In genomic region chr20:62233684-62234083, GRCh38 we compare ENCODE assay signal across 20 cellular contexts. TPM values are rescaled to one million over a fixed set of nuclear protein-coding genes. Genes with fewer than 3 reads are reported as not detected.
"Had no signal": no experiment of that assay in that cellular context is flagged by ENCODE, and none has a peak within 500 bp of the region (broad histone marks: within the 10 kb centered on the region; RNA-seq: fewer than 3 reads in every experiment).

No MANE protein-coding gene starts in this region.

- FAIRE-seq: keratinocyte had no signal

- DNase-seq: activated CD4-positive, alpha-beta T cell treated with anti-CD3 and anti-CD28 coated beads, Interleukin-2, amount 10 ng/mL, durations not matched to agents 7 days and 5 days; activated CD8-positive, alpha-beta T cell treated with anti-CD3 and anti-CD28 coated beads, Interleukin-2, amount 10 ng/mL, durations not matched to agents 7 days and 5 days; activated naive CD4-positive, alpha-beta T cell treated with anti-CD3 and anti-CD28 coated beads for 36 hours; activated T-cell treated with anti-CD3 and anti-CD28 coated beads, Interleukin-2, amount 50 U/mL, for 4 hours; foreskin melanocyte; glutamatergic neuron; mammary epithelial cell; stimulated activated naive CD8-positive, alpha-beta T cell treated with anti-CD3 and anti-CD28 coated beads, Interleukin-15, Interleukin-2, amounts not matched to agents 100 U/mL and 50 U/mL, for 24 hours; T-helper 2 cell; uterus had no signal

- H3K27ac ChIP-seq: ascending aorta, coronary artery, tibial nerve, uterus had no signal

- H3K27me3 Mint-ChIP-seq: activated CD4-positive, alpha-beta T cell treated with anti-CD3 and anti-CD28 coated beads, Interleukin-2, amount 10 ng/mL, durations not matched to agents 7 days and 5 days had no signal

- H3K27ac Mint-ChIP-seq: activated CD4-positive, alpha-beta T cell treated with anti-CD3 and anti-CD28 coated beads, Interleukin-2, amount 10 ng/mL, durations not matched to agents 7 days and 5 days; activated CD8-positive, alpha-beta T cell treated with anti-CD3 and anti-CD28 coated beads, Interleukin-2, amount 10 ng/mL, durations not matched to agents 7 days and 5 days; activated naive CD4-positive, alpha-beta T cell treated with anti-CD3 and anti-CD28 coated beads for 36 hours; progenitor cell of endocrine pancreas had no signal

- H3K27me3 ChIP-seq: ascending aorta, uterus had no signal

- H3K4me3 ChIP-seq: ascending aorta, coronary artery, skin epidermis, tibial nerve, uterus had no signal

- H3K4me1 ChIP-seq: ascending aorta, uterus had no signal

- H3K9me3 ChIP-seq: ascending aorta, tibial nerve, uterus had no signal

- H3K9me3 Mint-ChIP-seq: activated CD4-positive, alpha-beta T cell treated with anti-CD3 and anti-CD28 coated beads, Interleukin-2, amount 10 ng/mL, durations not matched to agents 7 days and 5 days; activated naive CD4-positive, alpha-beta T cell treated with anti-CD3 and anti-CD28 coated beads for 36 hours; activated T-cell treated with anti-CD3 and anti-CD28 coated beads, Interleukin-2, amount 50 U/mL, for 4 hours had no signal

- ATAC-seq: activated CD8-positive, alpha-beta T cell treated with anti-CD3 and anti-CD28 coated beads, Interleukin-2, amount 10 ng/mL, durations not matched to agents 7 days and 5 days; activated T-cell treated with anti-CD3 and anti-CD28 coated beads, Interleukin-2, amount 50 U/mL, for 4 hours; left lobe of liver; stimulated activated naive CD8-positive, alpha-beta T cell treated with anti-CD3 and anti-CD28 coated beads, Interleukin-15, Interleukin-2, amounts not matched to agents 100 U/mL and 50 U/mL, for 24 hours had no signal

- H3K4me3 Mint-ChIP-seq: activated CD4-positive, alpha-beta T cell treated with anti-CD3 and anti-CD28 coated beads, Interleukin-2, amount 10 ng/mL, durations not matched to agents 7 days and 5 days; activated CD8-positive, alpha-beta T cell treated with anti-CD3 and anti-CD28 coated beads, Interleukin-2, amount 10 ng/mL, durations not matched to agents 7 days and 5 days; activated naive CD4-positive, alpha-beta T cell treated with anti-CD3 and anti-CD28 coated beads for 36 hours; activated T-cell treated with anti-CD3 and anti-CD28 coated beads, Interleukin-2, amount 50 U/mL, for 4 hours had no signal

- H3K36me3 ChIP-seq: ascending aorta, tibial nerve, uterus had no signal

RNA-seq across cellular contexts. Expression of gene HRH3, which starts 13.6 kb away (rescaled TPM):
- total RNA-seq: activated CD4-positive, alpha-beta T cell treated with anti-CD3 and anti-CD28 coated beads, Interleukin-2, amount 10 ng/mL, durations not matched to agents 7 days and 5 days; activated CD8-positive, alpha-beta T cell treated with anti-CD3 and anti-CD28 coated beads, Interleukin-2, amount 10 ng/mL, durations not matched to agents 7 days and 5 days; activated naive CD4-positive, alpha-beta T cell treated with anti-CD3 and anti-CD28 coated beads for 36 hours; activated T-cell treated with anti-CD3 and anti-CD28 coated beads, Interleukin-2, amount 50 U/mL, for 4 hours; epithelial cell of proximal tubule; left lobe of liver; mammary epithelial cell; mononuclear cell; omental fat pad; tibial nerve; uterus had no signal
- polyA plus RNA-seq: keratinocyte, mammary epithelial cell had no signal
